ENCODE assay signal across 19 cellular contexts in genomic region chr12:56461235-56462159, GRCh38. TPM values are rescaled to one million over a fixed set of nuclear protein-coding genes. Genes with fewer than 3 reads are reported as not detected.
DNase-seq lines count a peak whose midpoint lies in the region; ATAC-seq, FAIRE-seq and TF ChIP-seq lines count a peak whose summit lies in the region.
"Had no signal": no experiment of that assay in that cellular context is flagged by ENCODE, and none has a peak within 500 bp of the region (broad histone marks: within the 10 kb centered on the region; RNA-seq: fewer than 3 reads in every experiment).

No MANE protein-coding gene starts in this region.

- FAIRE-seq in pancreas (lab: Jason Lieb, UNC): no peak

- no peak overlapping the region for H2AFZ ChIP-seq in GM23248

- 81 to 82% methylated on average over 11 of the region's 11 CpGs for WGBS in GM23248 (ENCODE audit: low coverage in 1 of 2, low lambda C conversion rate in 2 of 2, missing lambda C conversion rate in 2 of 2), 2 experiments
- 78 to 80% methylated on average over 11 of the region's 11 CpGs for WGBS in pancreas, 2 donors

- CTCF ChIA-PET in Panc1 (lab: Charles Lee): interaction anchor here (1.3 to 1.6 kb wide), 2 partner anchors 145 to 228 kb away, joined by 4 to 6 read pairs; no protein-coding TSS in a partner anchor

- in situ Hi-C loops in GM23248 (cut with MboI) (no loop called here), Panc1 (cut with HindIII; ENCODE audit: low pct_unique_long_range_greater_than_20kb, low sequenced_read_pairs) (no loop called here)

- H3K9me3 ChIP-seq in GM23248 (ENCODE audit: low read depth) (no peaks in the 10 kb centered on the region), Panc1 (ENCODE audit: control insufficient read depth, insufficient read depth, low read depth, low read length) (no peaks in the 10 kb centered on the region), pancreas (no peaks in the 10 kb centered on the region)
- H3K9me3 ChIP-seq: stomach had no signal

- BruUV-seq in Panc1 (replicated peaks; lab: Mats Ljungman, UMichigan): no TSS peak

- 0 out of 2 replicates have a peak, but pooled peaks have one; percentile 24 for ATAC-seq in Panc1
- no peak for ATAC-seq in pancreas
- no peak for ATAC-seq in HG02973 (IDR thresholded peaks at IDR 0.05; ENCODE audit: unreplicated experiment)
- ATAC-seq: CD8-positive, alpha-beta T cell; left lobe of liver; naive thymus-derived CD4-positive, alpha-beta T cell had no signal

- DNase-seq in GM23248 (peak; percentile 77), Panc1 (ENCODE audit: low read depth, low spot score) (peak; percentile 72), epithelial cell of proximal tubule (ENCODE audit: low read depth) (peak; percentile 59), renal cortical epithelial cell (ENCODE audit: low read depth) (peak; percentile 60), NCI-H345 treated with DMSO at 0.1 percent for 48 hours (lab: John Stamatoyannopoulos, UW; ENCODE audit: unreplicated experiment) (no peak), pancreas (no peak), RPMI8226 (no peak)
- DNase-seq: activated CD4-positive, alpha-beta T cell treated with anti-CD3 and anti-CD28 coated beads, Interleukin-2, amount 50 U/mL, for 1 hour; CD8-positive, alpha-beta T cell; effector CD8-positive, alpha-beta T cell; GF-D8; naive thymus-derived CD4-positive, alpha-beta T cell; NCI-H345; stomach; T-helper 2 cell had no signal

- no peaks in the 10 kb centered on the region for H3K9me2 ChIP-seq in GM23248 (ENCODE audit: insufficient read depth)

- H3K4me2 ChIP-seq in GM23248 (ENCODE audit: unreplicated experiment): no peak overlapping the region
- H3K4me2 ChIP-seq: GM23338 had no signal

- peaks cover 8% of the 10 kb centered on the region; the same call in 1 of the 2 replicates for H3F3A ChIP-seq in GM23248 (ENCODE audit: insufficient read depth)

- H3K36me3 ChIP-seq in GM23248 (ENCODE audit: low read depth): no peaks in the 10 kb centered on the region
- H3K36me3 ChIP-seq in Panc1 (ENCODE audit: control insufficient read depth, insufficient read depth, low read length): no peaks in the 10 kb centered on the region
- H3K36me3 ChIP-seq in pancreas: no peaks in the 10 kb centered on the region
- H3K36me3 ChIP-seq: stomach had no signal

- H3K9ac ChIP-seq in GM23248: no peak overlapping the region

- intact Hi-C loops in Panc1 (cut with micrococcal nuclease; ENCODE audit: unreplicated experiment) (loop anchor here (10.0 kb wide), 1 partner anchor 97 kb away; the partner anchor contains the start of genes APOF and STAT2), pancreas (cut with DNase I) (no loop called here)

- no peak overlapping the region for H3K27ac ChIP-seq in GM23248
- H3K27ac ChIP-seq in Panc1 (ENCODE audit: low read length): no peak overlapping the region
- no peak overlapping the region for H3K27ac ChIP-seq in pancreas
- H3K27ac ChIP-seq: stomach had no signal

- H3K4me3 ChIP-seq in GM23248 (no peak overlapping the region), Panc1 (ENCODE audit: low read depth in 2 of 2, low read length in 2 of 2) (no peak overlapping the region), epithelial cell of proximal tubule (ENCODE audit: low read depth, low read length) (no peak overlapping the region), pancreas (no peak overlapping the region)
- H3K4me3 ChIP-seq: GM23338, stomach had no signal

- H3K27me3 ChIP-seq in GM23248 (replicated peaks; ENCODE audit: insufficient read depth) (no peaks in the 10 kb centered on the region), Panc1 (ENCODE audit: control insufficient read depth, insufficient read depth, low read length) (no peaks in the 10 kb centered on the region), pancreas (no peaks in the 10 kb centered on the region)
- H3K27me3 ChIP-seq: stomach had no signal

- H3K4me1 ChIP-seq in GM23248 (ENCODE audit: insufficient read depth) (0 out of 2 replicates have a peak, but pooled peaks cover 3% of the 10 kb centered on the region), Panc1 (ENCODE audit: control insufficient read depth, insufficient read depth, low read length) (no peaks in the 10 kb centered on the region), pancreas (peaks cover 0 to 3% (median 0%) of the 10 kb centered on the region in 3 donors)

- TF ChIP-seq CTCF in Panc1 (IDR thresholded peaks at IDR 0.05): no peak
- TF ChIP-seq CTCF in epithelial cell of proximal tubule (conservative IDR thresholded peaks at IDR 0.05; ENCODE audit: low read depth, low read length): no peak
- TF ChIP-seq CTCF in pancreas (IDR thresholded peaks at IDR 0.05): no peak

- H4K20me1 ChIP-seq in GM23248 (ENCODE audit: insufficient read depth): no peaks in the 10 kb centered on the region

- POLR2A ChIA-PET in Panc1 (lab: Charles Lee): interaction anchor here (0.6 to 0.7 kb wide), 2 partner anchors 67 to 171 kb away, joined by 3 read pairs; no protein-coding TSS in a partner anchor

- no peaks in the 10 kb centered on the region for H3K79me2 ChIP-seq in GM23248 (ENCODE audit: insufficient read depth)

RNA-seq across cellular contexts. Expression of gene SPRYD4, which starts 6.9 kb away (rescaled TPM):
- 1.8 TPM in 2 replicates for total RNA-seq in GM23248 (2014; rRNA removed; shearing (Covaris generic))
- polyA plus RNA-seq in GM23248 (2016; fragmentation: Nextera tagmentation; extraction: Ambion mirVana) (1.6 TPM in 2 replicates), pancreas (1 to 10 TPM; 2.1 to 2.3 TPM)
- total RNA-seq in Panc1 (2021; ENCODE audit: unreplicated experiment) (3.7 TPM), epithelial cell of proximal tubule (1.6 and 2.1 TPM in 2 replicates), renal cortical epithelial cell (1.0 and 1.5 TPM in 2 replicates), pancreas (1 to 10 TPM; 1.5 to 2.9 (median 1.9) TPM)
- polyA plus RNA-seq in Panc1 (2012; ENCODE audit: insufficient read length): 1.5 TPM

RNA-seq across cellular contexts. Expression of gene MIP, which starts 7.0 kb away (rescaled TPM):
- not detected in 2 replicates for total RNA-seq in GM23248 (2014; rRNA removed; shearing (Covaris generic))
- not detected in 2 replicates for polyA plus RNA-seq in GM23248 (2016; fragmentation: Nextera tagmentation; extraction: Ambion mirVana)
- not detected for total RNA-seq in Panc1 (2021; ENCODE audit: unreplicated experiment)
- not detected for polyA plus RNA-seq in Panc1 (2012; ENCODE audit: insufficient read length)
- not detected in 2 replicates for total RNA-seq in epithelial cell of proximal tubule
- total RNA-seq in renal cortical epithelial cell: 0.15 TPM in 1 of 2 replicates, not detected in the other
- not detected for total RNA-seq in pancreas
- not detected for polyA plus RNA-seq in pancreas
- total RNA-seq: activated T-helper 2 cell treated with anti-CD3 and anti-CD28 coated beads, Interferon-gamma antibody, Interleukin-2, Interleukin-4, amounts not matched to agents 10 μg/mL and 5 μg/mL and 100 μg/mL, durations not matched to agents 14 hours and 24 hours and 36 hours; CD8-positive, alpha-beta T cell; GM23338; naive thymus-derived CD4-positive, alpha-beta T cell; stomach had no signal
- polyA plus RNA-seq: naive thymus-derived CD4-positive, alpha-beta T cell; stomach had no signal

RNA-seq across cellular contexts. Expression of gene TIMELESS, which starts 12.3 kb away (rescaled TPM):
- 4.2 and 4.5 TPM in 2 replicates for total RNA-seq in GM23248 (2014; rRNA removed; shearing (Covaris generic))
- polyA plus RNA-seq in GM23248 (2016; fragmentation: Nextera tagmentation; extraction: Ambion mirVana) (6.8 and 7.9 TPM in 2 replicates), pancreas (1 to 10 TPM; 5.6 to 7.6 TPM)
- total RNA-seq in Panc1 (2021; ENCODE audit: unreplicated experiment) (46.2 TPM), epithelial cell of proximal tubule (30.2 and 35.0 TPM in 2 replicates), renal cortical epithelial cell (5.2 and 8.7 TPM in 2 replicates), pancreas (1 to 10 TPM; 3.7 to 5.8 (median 4.5) TPM)
- 21.2 TPM for polyA plus RNA-seq in Panc1 (2012; ENCODE audit: insufficient read length)

RNA-seq across cellular contexts. Expression of gene GLS2, which starts 26.5 kb away (rescaled TPM):
- total RNA-seq in GM23248 (2014; rRNA removed; shearing (Covaris generic)): not detected in 2 replicates
- polyA plus RNA-seq in GM23248 (2016; fragmentation: Nextera tagmentation; extraction: Ambion mirVana) (0.20 TPM in 1 of 2 replicates, not detected in the other), pancreas (10 to 100 TPM; 33.6 to 35.5 TPM)
- total RNA-seq in Panc1 (2021; ENCODE audit: unreplicated experiment) (1.3 TPM), epithelial cell of proximal tubule (0.29 and 2.9 TPM in 2 replicates), renal cortical epithelial cell (1.4 and 1.6 TPM in 2 replicates), pancreas (10 to 100 TPM; 14.6 to 49.1 (median 31.0) TPM)
- polyA plus RNA-seq in Panc1 (2012; ENCODE audit: insufficient read length): 1.1 TPM

Comparison
In these comparisons a context has a peak if more than half of its experiments do, and no peak if none do; other contexts are left out.
1. DNase-seq: peak in GM23248 (single experiment), Panc1 (single experiment), epithelial cell of proximal tubule (single experiment) and renal cortical epithelial cell (single experiment); none in NCI-H345 treated with DMSO at 0.1 percent for 48 hours (single experiment), pancreas (0 of 6) and RPMI8226 (single experiment).